ENCODE assay signal across 6 cellular contexts in the genomic region with DNA sequence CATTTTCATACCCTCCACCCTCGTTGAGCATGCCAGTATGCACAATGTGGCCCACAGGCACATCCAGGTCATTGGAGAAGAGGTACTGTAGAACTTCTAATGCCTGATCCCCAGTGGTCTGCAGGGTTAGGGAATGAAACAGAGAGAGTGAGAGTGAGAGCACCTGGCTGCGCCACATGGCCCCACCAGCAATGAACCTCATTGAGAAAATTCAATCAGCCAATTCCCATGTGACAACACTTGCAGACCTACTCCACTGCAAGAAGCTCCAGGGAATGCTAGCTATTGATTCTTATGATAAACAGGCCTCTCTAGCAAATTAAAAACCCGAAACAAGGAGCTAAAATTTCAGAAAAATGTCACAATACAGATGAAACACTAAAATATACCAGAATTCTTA. TPM values are rescaled to one million over a fixed set of nuclear protein-coding genes. Genes with fewer than 3 reads are reported as not detected.
"Had no signal": no experiment of that assay in that cellular context is flagged by ENCODE, and none has a peak within 500 bp of the region (broad histone marks: within the 10 kb centered on the region; RNA-seq: fewer than 3 reads in every experiment).

No MANE protein-coding gene starts in this region.

RNA-seq across cellular contexts. Expression of gene NPIPB15, which starts 38.6 kb away (rescaled TPM):
- total RNA-seq: PC-3, Right ventricle myocardium inferior, Right ventricle myocardium superior, RPMI7951, SK-MEL-5 had no signal
- polyA plus RNA-seq: SK-N-SH had no signal
